Comparison of ENCODE assay signal across 19 cellular contexts in the genomic region with DNA sequence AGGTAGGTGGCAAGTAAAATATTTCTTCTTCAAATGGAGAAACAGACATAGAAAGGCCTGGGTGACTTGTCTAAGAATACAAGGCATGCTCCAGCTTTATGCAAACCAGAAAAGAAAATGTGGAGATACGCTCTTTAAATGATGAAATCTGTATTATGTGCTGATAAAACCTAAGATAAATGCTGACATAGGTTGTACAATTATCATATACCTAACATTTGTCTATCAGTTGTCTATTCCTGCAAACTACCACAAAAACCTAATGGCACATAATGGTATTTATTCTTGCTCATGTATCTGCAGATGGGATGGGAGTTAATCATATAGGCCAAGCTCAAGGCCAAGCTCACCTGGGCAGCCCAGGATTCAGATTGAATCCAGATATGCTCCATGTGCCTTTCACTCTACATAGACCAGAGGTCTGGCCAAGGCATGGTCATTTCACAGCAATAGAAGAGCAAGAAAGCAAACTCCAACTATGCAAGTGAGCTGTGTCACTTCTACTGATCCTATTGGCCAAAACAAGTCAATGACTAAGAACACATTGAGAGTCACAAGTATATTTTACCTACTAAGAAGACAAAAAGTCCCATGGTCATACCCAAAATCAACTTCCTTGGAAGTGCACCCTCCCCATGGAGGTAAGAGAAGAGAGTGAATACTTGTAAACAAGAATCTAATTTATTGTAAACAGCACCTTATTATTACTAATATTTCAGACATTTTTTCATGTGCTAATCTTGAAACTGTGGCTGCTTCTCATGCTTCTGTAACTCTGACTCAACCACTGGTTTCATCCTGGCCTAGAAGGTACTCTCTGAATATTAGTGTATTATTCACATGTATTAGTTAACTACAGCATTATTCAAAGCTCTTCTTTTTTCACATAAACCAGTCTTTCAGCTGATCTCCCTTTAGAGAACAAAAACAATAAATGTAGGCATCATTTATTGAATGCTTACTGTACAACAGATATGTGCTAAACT.
DNase-seq lines count a peak whose midpoint lies in the region; ATAC-seq lines count a peak whose summit lies in the region.
"Had no signal": no experiment of that assay in that cellular context is flagged by ENCODE, and none has a peak within 500 bp of the region (broad histone marks: within the 10 kb centered on the region; RNA-seq: fewer than 3 reads in every experiment).

No MANE protein-coding gene starts in this region.

- H3F3A ChIP-seq in GM23248 (ENCODE audit: insufficient read depth): no peaks in the 10 kb centered on the region

- H3K9ac ChIP-seq in GM23248: no peak overlapping the region

- ATAC-seq in GM18868 (IDR thresholded peaks at IDR 0.05; ENCODE audit: unreplicated experiment) (peak; percentile 84), HG03280 (IDR thresholded peaks at IDR 0.05; ENCODE audit: unreplicated experiment) (peak; percentile 71)
- ATAC-seq: naive thymus-derived CD8-positive, alpha-beta T cell; stimulated activated effector memory CD8-positive, alpha-beta T cell treated with anti-CD3 and anti-CD28 coated beads, Interleukin-12 subunit alpha, Interleukin-12 subunit beta, amount 100 ng/mL, for 72 hours had no signal

- H3K27me3 ChIP-seq in GM23248 (replicated peaks; ENCODE audit: insufficient read depth): no peaks in the 10 kb centered on the region
- H3K27me3 ChIP-seq: spleen had no signal

- no peaks in the 10 kb centered on the region for H4K20me1 ChIP-seq in GM23248 (ENCODE audit: insufficient read depth)

- no peak overlapping the region for H2AFZ ChIP-seq in GM23248

- no peaks in the 10 kb centered on the region for H3K36me3 ChIP-seq in GM23248 (ENCODE audit: low read depth)
- H3K36me3 ChIP-seq: spleen had no signal

- H3K9me3 ChIP-seq in GM23248 (ENCODE audit: low read depth): no peaks in the 10 kb centered on the region

- no peaks in the 10 kb centered on the region for H3K4me1 ChIP-seq in GM23248 (ENCODE audit: insufficient read depth)
- H3K4me1 ChIP-seq: spleen had no signal

- H3K27ac ChIP-seq in GM23248: no peak overlapping the region
- H3K27ac ChIP-seq: coronary artery, spleen had no signal

- in situ Hi-C loops in GM23248 (cut with MboI): no loop called here

- no peak overlapping the region for H3K4me2 ChIP-seq in GM23248 (ENCODE audit: unreplicated experiment)

- 70 to 79% methylated on average over 1 of the region's 1 CpG for WGBS in GM23248 (ENCODE audit: low coverage in 1 of 2, low lambda C conversion rate in 2 of 2, missing lambda C conversion rate in 2 of 2), 2 experiments

- H3K4me3 ChIP-seq in GM23248: no peak overlapping the region
- H3K4me3 ChIP-seq: coronary artery, lung, spleen had no signal

- H3K9me2 ChIP-seq in GM23248 (ENCODE audit: insufficient read depth): no peaks in the 10 kb centered on the region

- DNase-seq in GM23248: peak; percentile 28
- peak; percentile 75 for DNase-seq in kidney tubule cell (ENCODE audit: low spot score)
- no peak for DNase-seq in D341Med (ENCODE audit: low spot score)
- DNase-seq in activated gamma-delta T cell treated with Interleukin-2 at 50 U/mL for 16 hours: no peak
- DNase-seq in foreskin melanocyte: no peak
- DNase-seq: activated CD4-positive, CD25-positive, alpha-beta regulatory T cell treated with anti-CD3 and anti-CD28 coated beads, Interleukin-2, amount 50 U/mL, for 72 hours; IMR-90; naive thymus-derived CD8-positive, alpha-beta T cell; NCI-H2081 treated with DMSO at 0.1 percent for 48 hours; NCI-H524; posterior cingulate gyrus; SHP77 treated with DMSO at 0.1 percent for 48 hours; spleen; T-helper 2 cell had no signal

- H3K79me2 ChIP-seq in GM23248 (ENCODE audit: insufficient read depth): no peaks in the 10 kb centered on the region

Comparison
In these comparisons a context has a peak if more than half of its experiments do, and no peak if none do; other contexts are left out.
1. DNase-seq: peak in GM23248 (single experiment) and kidney tubule cell (single experiment); none in D341Med (single experiment), activated gamma-delta T cell treated with Interleukin-2 at 50 U/mL for 16 hours (single experiment) and foreskin melanocyte (single experiment).